Comparison of ENCODE assay signal across 1 cellular context in genomic region chr12:105256011-105256410, GRCh38.
A peak's percentile ranks its signal among the peaks of the same experiment; 100 is the strongest.
TF ChIP-seq lines count a peak whose summit lies in the region.

No MANE protein-coding gene starts in this region.

TF ChIP-seq in K562, 482 proteins besides CTCF, POLR2A, EP300 and RAD21 (continued from another document and continues in another):
- TF ChIP-seq, protein P1, sequence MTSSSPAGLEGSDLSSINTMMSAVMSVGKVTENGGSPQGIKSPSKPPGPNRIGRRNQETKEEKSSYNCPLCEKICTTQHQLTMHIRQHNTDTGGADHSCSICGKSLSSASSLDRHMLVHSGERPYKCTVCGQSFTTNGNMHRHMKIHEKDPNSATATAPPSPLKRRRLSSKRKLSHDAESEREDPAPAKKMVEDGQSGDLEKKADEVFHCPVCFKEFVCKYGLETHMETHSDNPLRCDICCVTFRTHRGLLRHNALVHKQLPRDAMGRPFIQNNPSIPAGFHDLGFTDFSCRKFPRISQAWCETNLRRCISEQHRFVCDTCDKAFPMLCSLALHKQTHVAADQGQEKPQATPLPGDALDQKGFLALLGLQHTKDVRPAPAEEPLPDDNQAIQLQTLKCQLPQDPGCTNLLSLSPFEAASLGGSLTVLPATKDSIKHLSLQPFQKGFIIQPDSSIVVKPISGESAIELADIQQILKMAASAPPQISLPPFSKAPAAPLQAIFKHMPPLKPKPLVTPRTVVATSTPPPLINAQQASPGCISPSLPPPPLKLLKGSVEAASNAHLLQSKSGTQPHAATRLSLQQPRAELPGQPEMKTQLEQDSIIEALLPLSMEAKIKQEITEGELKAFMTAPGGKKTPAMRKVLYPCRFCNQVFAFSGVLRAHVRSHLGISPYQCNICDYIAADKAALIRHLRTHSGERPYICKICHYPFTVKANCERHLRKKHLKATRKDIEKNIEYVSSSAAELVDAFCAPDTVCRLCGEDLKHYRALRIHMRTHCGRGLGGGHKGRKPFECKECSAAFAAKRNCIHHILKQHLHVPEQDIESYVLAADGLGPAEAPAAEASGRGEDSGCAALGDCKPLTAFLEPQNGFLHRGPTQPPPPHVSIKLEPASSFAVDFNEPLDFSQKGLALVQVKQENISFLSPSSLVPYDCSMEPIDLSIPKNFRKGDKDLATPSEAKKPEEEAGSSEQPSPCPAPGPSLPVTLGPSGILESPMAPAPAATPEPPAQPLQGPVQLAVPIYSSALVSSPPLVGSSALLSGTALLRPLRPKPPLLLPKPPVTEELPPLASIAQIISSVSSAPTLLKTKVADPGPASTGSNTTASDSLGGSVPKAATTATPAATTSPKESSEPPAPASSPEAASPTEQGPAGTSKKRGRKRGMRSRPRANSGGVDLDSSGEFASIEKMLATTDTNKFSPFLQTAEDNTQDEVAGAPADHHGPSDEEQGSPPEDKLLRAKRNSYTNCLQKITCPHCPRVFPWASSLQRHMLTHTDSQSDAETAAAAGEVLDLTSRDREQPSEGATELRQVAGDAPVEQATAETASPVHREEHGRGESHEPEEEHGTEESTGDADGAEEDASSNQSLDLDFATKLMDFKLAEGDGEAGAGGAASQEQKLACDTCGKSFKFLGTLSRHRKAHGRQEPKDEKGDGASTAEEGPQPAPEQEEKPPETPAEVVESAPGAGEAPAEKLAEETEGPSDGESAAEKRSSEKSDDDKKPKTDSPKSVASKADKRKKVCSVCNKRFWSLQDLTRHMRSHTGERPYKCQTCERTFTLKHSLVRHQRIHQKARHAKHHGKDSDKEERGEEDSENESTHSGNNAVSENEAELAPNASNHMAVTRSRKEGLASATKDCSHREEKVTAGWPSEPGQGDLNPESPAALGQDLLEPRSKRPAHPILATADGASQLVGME (CRISPR knock-in tag; IDR thresholded peaks at IDR 0.05), result no peak
- TF ChIP-seq ZNF133 (CRISPR knock-in tag; IDR thresholded peaks at IDR 0.05), result no peak
- peak; percentile 51; the same call in 1 of the 2 replicates for TF ChIP-seq TEAD4 (IDR thresholded peaks at IDR 0.05; ENCODE audit: low read length)
- TF ChIP-seq TEAD4 (CRISPR knock-in tag; IDR thresholded peaks at IDR 0.05; ENCODE audit: borderline replicate concordance), result no peak
- TF ChIP-seq HNRNPLL (IDR thresholded peaks at IDR 0.05; ENCODE audit: low read depth, low read length, poor library complexity, severe bottlenecking), result no peak
- no peak for TF ChIP-seq TOE1 (IDR thresholded peaks at IDR 0.05; ENCODE audit: borderline replicate concordance)
- TF ChIP-seq TOE1 (CRISPR knock-in tag; IDR thresholded peaks at IDR 0.05; ENCODE audit: borderline replicate concordance, low read depth), result no peak
- TF ChIP-seq TCF3 (CRISPR knock-in tag; IDR thresholded peaks at IDR 0.05), result peak; percentile 65
- no peak for TF ChIP-seq CREB3L1 (IDR thresholded peaks at IDR 0.05; ENCODE audit: borderline replicate concordance, low read depth)
- no peak for TF ChIP-seq PHF20 (IDR thresholded peaks at IDR 0.05; ENCODE audit: partially characterized antibody)
- TF ChIP-seq KDM5B (IDR thresholded peaks at IDR 0.05; ENCODE audit: insufficient replicate concordance, low read depth, low read length), result no peak
- no peak for TF ChIP-seq GATA2 (CRISPR knock-in tag; IDR thresholded peaks at IDR 0.05)
- no peak for TF ChIP-seq GATAD2B (IDR thresholded peaks at IDR 0.05; ENCODE audit: borderline replicate concordance)
- no peak for TF ChIP-seq PCBP1 (IDR thresholded peaks at IDR 0.05; ENCODE audit: low read depth, low read length, poor library complexity, severe bottlenecking)
- TF ChIP-seq SMARCA4 (IDR thresholded peaks at IDR 0.05), result peak; percentile 60; the same call in 1 of the 2 replicates
- TF ChIP-seq HMG20B (CRISPR knock-in tag; IDR thresholded peaks at IDR 0.05), result no peak
- TF ChIP-seq SRSF7 (optimal IDR thresholded peaks at IDR 0.05; ENCODE audit: low read depth, low read length), result no peak
- no peak for TF ChIP-seq ARID3A (IDR thresholded peaks at IDR 0.05; ENCODE audit: borderline replicate concordance, low read depth, low read length)
- no peak for TF ChIP-seq KDM1A (IDR thresholded peaks at IDR 0.05)
- TF ChIP-seq ZMIZ1 (IDR thresholded peaks at IDR 0.05; ENCODE audit: low read depth in 2 of 2, low read length in 2 of 2), result no peak
- TF ChIP-seq, protein P2, sequence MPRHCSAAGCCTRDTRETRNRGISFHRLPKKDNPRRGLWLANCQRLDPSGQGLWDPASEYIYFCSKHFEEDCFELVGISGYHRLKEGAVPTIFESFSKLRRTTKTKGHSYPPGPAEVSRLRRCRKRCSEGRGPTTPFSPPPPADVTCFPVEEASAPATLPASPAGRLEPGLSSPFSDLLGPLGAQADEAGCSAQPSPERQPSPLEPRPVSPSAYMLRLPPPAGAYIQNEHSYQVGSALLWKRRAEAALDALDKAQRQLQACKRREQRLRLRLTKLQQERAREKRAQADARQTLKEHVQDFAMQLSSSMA (CRISPR knock-in tag; IDR thresholded peaks at IDR 0.05), result no peak
- TF ChIP-seq SMC3 (conservative IDR thresholded peaks at IDR 0.05; ENCODE audit: insufficient read depth, low read depth, low read length), result no peak
- no peak for TF ChIP-seq DIDO1 (tag; IDR thresholded peaks at IDR 0.05; ENCODE audit: low read depth)
- TF ChIP-seq CHD1 (IDR thresholded peaks at IDR 0.05; ENCODE audit: low read length), result no peak
- TF ChIP-seq, protein P3, sequence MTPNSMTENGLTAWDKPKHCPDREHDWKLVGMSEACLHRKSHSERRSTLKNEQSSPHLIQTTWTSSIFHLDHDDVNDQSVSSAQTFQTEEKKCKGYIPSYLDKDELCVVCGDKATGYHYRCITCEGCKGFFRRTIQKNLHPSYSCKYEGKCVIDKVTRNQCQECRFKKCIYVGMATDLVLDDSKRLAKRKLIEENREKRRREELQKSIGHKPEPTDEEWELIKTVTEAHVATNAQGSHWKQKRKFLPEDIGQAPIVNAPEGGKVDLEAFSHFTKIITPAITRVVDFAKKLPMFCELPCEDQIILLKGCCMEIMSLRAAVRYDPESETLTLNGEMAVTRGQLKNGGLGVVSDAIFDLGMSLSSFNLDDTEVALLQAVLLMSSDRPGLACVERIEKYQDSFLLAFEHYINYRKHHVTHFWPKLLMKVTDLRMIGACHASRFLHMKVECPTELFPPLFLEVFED (CRISPR knock-in tag; conservative IDR thresholded peaks at IDR 0.05), result no peak
- TF ChIP-seq, protein P4, sequence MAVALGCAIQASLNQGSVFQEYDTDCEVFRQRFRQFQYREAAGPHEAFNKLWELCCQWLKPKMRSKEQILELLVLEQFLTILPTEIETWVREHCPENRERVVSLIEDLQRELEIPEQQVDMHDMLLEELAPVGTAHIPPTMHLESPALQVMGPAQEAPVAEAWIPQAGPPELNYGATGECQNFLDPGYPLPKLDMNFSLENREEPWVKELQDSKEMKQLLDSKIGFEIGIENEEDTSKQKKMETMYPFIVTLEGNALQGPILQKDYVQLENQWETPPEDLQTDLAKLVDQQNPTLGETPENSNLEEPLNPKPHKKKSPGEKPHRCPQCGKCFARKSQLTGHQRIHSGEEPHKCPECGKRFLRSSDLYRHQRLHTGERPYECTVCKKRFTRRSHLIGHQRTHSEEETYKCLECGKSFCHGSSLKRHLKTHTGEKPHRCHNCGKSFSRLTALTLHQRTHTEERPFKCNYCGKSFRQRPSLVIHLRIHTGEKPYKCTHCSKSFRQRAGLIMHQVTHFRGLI (CRISPR knock-in tag; IDR thresholded peaks at IDR 0.05), result no peak
- TF ChIP-seq HDAC6 (IDR thresholded peaks at IDR 0.05; ENCODE audit: low read depth, low read length), result no peak
- TF ChIP-seq NFXL1 (CRISPR knock-in tag; IDR thresholded peaks at IDR 0.05), result no peak
- TF ChIP-seq FOXJ2 (tag; IDR thresholded peaks at IDR 0.05), result no peak
- 0 out of 4 replicates have a peak, but pooled peaks of 1 of the 2 experiments have one; percentile 30 for TF ChIP-seq RCOR1 (IDR thresholded peaks at IDR 0.05; ENCODE audit: borderline replicate concordance in 1 of 2, low read depth in 2 of 2, low read length in 2 of 2)
- no peak for TF ChIP-seq BDP1 (IDR thresholded peaks at IDR 0.05; ENCODE audit: insufficient read depth, insufficient read length)
- TF ChIP-seq HDAC3 (IDR thresholded peaks at IDR 0.05; ENCODE audit: borderline replicate concordance, partially characterized antibody), result no peak
- no peak for TF ChIP-seq ZNF644 (tag; IDR thresholded peaks at IDR 0.05; ENCODE audit: low read depth)
- TF ChIP-seq KLF16 (IDR thresholded peaks at IDR 0.05), result peak; percentile 68; the same call in 1 of the 2 replicates
- no peak for TF ChIP-seq KLF10 (CRISPR knock-in tag; IDR thresholded peaks at IDR 0.05)
- TF ChIP-seq CBFA2T3 (IDR thresholded peaks at IDR 0.05), result peak; percentile 74
- TF ChIP-seq IRF2 (CRISPR knock-in tag; IDR thresholded peaks at IDR 0.05), result no peak
- TF ChIP-seq NCOA2 (IDR thresholded peaks at IDR 0.05; ENCODE audit: partially characterized antibody in 2 of 2), result no peak
- no peak for TF ChIP-seq ZNF232 (CRISPR knock-in tag; IDR thresholded peaks at IDR 0.05)
- no peak for TF ChIP-seq PRPF4 (IDR thresholded peaks at IDR 0.05; ENCODE audit: insufficient read depth, low read depth, low read length, poor library complexity, severe bottlenecking)
- TF ChIP-seq U2AF2 (optimal IDR thresholded peaks at IDR 0.05; ENCODE audit: low read depth, low read length), result no peak
- TF ChIP-seq HCFC1 (IDR thresholded peaks at IDR 0.05; ENCODE audit: low read depth, low read length), result no peak
- no peak for TF ChIP-seq ZNF146 (CRISPR knock-in tag; IDR thresholded peaks at IDR 0.05; ENCODE audit: unreplicated experiment)
- no peak for TF ChIP-seq ETS2 (tag; IDR thresholded peaks at IDR 0.05; ENCODE audit: borderline replicate concordance, poor library complexity, severe bottlenecking)
- no peak for TF ChIP-seq CREBBP (IDR thresholded peaks at IDR 0.05; ENCODE audit: low read depth, low read length)
- no peak for TF ChIP-seq NEUROD1 (IDR thresholded peaks at IDR 0.05; ENCODE audit: borderline replicate concordance, low read depth, low read length, partially characterized antibody)
- no peak for TF ChIP-seq SP1 (CRISPR knock-in tag; IDR thresholded peaks at IDR 0.05)
- no peak for TF ChIP-seq FOXA1 (IDR thresholded peaks at IDR 0.05; ENCODE audit: borderline replicate concordance)
- no peak for TF ChIP-seq ARNT (IDR thresholded peaks at IDR 0.05)
- TF ChIP-seq CBFA2T2 (conservative IDR thresholded peaks at IDR 0.05), result peak; percentile 44
- TF ChIP-seq DEAF1 (CRISPR knock-in tag; IDR thresholded peaks at IDR 0.05), result no peak
- no peak for TF ChIP-seq PPARD (CRISPR knock-in tag; IDR thresholded peaks at IDR 0.05)
- TF ChIP-seq STAT5A (IDR thresholded peaks at IDR 0.05; ENCODE audit: borderline replicate concordance, low read length), result no peak
